ENCODE assay signal across 8 cellular contexts in genomic region chr4:25861422-25861926, GRCh38.
DNase-seq lines count a peak whose midpoint lies in the region; ATAC-seq and TF ChIP-seq lines count a peak whose summit lies in the region.

No MANE protein-coding gene starts in this region.

- peak overlapping the region; percentile 98 for H3K4me2 ChIP-seq in OCI-LY1 (ENCODE audit: low read length)

- no peaks in the 10 kb centered on the region; the same call in 1 of the 2 replicates for H3F3A ChIP-seq in OCI-LY1 (ENCODE audit: insufficient read depth, low read length)

- no peak for ATAC-seq in effector memory CD8-positive, alpha-beta T cell (replicated peaks)
- ATAC-seq in GM18511 (IDR thresholded peaks at IDR 0.05; ENCODE audit: unreplicated experiment) = no peak
- ATAC-seq in HG03025 (IDR thresholded peaks at IDR 0.05; ENCODE audit: low FRiP score, unreplicated experiment) = no peak
- no peak for ATAC-seq in GM21423 (IDR thresholded peaks at IDR 0.05; ENCODE audit: unreplicated experiment)

- H3K36me3 Mint-ChIP-seq in effector memory CD8-positive, alpha-beta T cell (ENCODE audit: insufficient read depth) = peaks cover 18% of the 10 kb centered on the region

- peak overlapping the region; percentile 94 to 95 for H3K27ac Mint-ChIP-seq in effector memory CD8-positive, alpha-beta T cell

- peak overlapping the region; percentile 89 for H3K27ac ChIP-seq in OCI-LY1 (ENCODE audit: low read depth, low read length, poor library complexity, severe bottlenecking)
- H3K27ac ChIP-seq in neutrophil = peak overlapping the region; percentile 74

- no peaks in the 10 kb centered on the region for H4K20me1 ChIP-seq in OCI-LY1 (ENCODE audit: insufficient read depth, low read length)

- no peaks in the 10 kb centered on the region for H3K27me3 ChIP-seq in OCI-LY1 (ENCODE audit: insufficient read depth, low read length)
- H3K27me3 ChIP-seq in neutrophil = peaks cover 27% of the 10 kb centered on the region

- H3K36me3 ChIP-seq in ES-I3 (ENCODE audit: insufficient read depth, low read length) (no peaks in the 10 kb centered on the region), OCI-LY1 (ENCODE audit: insufficient read depth, low read length) (peaks cover 40% of the 10 kb centered on the region), neutrophil (no peaks in the 10 kb centered on the region)

- H3K4me1 ChIP-seq in ES-I3 (ENCODE audit: insufficient read depth, low read length) = peaks cover 33% of the 10 kb centered on the region
- peaks cover 80% of the 10 kb centered on the region for H3K4me1 ChIP-seq in OCI-LY1 (ENCODE audit: insufficient read depth, low read length, severe bottlenecking)
- H3K4me1 ChIP-seq in neutrophil (ENCODE audit: control insufficient read depth in 1 of 2, insufficient read depth in 1 of 2, low read depth in 1 of 2, low read length in 1 of 2) = peaks cover 48 to 61% of the 10 kb centered on the region in 2 experiments

- H3K4me3 Mint-ChIP-seq in effector memory CD8-positive, alpha-beta T cell = peak overlapping the region; percentile 95 to 99

- H3K27me3 Mint-ChIP-seq in effector memory CD8-positive, alpha-beta T cell = no peaks in the 10 kb centered on the region

- DNase-seq in effector memory CD8-positive, alpha-beta T cell = no peak
- no peak for DNase-seq in DMS 273 treated with DMSO at 0.1 percent for 48 hours (lab: John Stamatoyannopoulos, UW)

- H3K4me1 Mint-ChIP-seq in effector memory CD8-positive, alpha-beta T cell (ENCODE audit: low read depth in 2 of 2) = peaks cover 36 to 54% of the 10 kb centered on the region in 2 donors

- H2AFZ ChIP-seq in OCI-LY1 (ENCODE audit: low read length) = no peak overlapping the region

- H3K4me3 ChIP-seq in OCI-LY1 (ENCODE audit: low read depth, low read length, poor library complexity, severe bottlenecking) (peak overlapping the region; percentile 80), neutrophil (ENCODE audit: low read depth in 1 of 2, low read length in 1 of 2) (peak overlapping the region; percentile 61 to 72)

- H3K9ac ChIP-seq in ES-I3 (ENCODE audit: low read depth, low read length) (peak overlapping the region; percentile 55), OCI-LY1 (ENCODE audit: low read length) (peak overlapping the region; percentile 94)

- H3K9me3 ChIP-seq in ES-I3 (ENCODE audit: control insufficient read depth, insufficient read depth, low read length) (no peaks in the 10 kb centered on the region), OCI-LY1 (ENCODE audit: low read length) (no peaks in the 10 kb centered on the region), neutrophil (no peaks in the 10 kb centered on the region)

- TF ChIP-seq CTCF in OCI-LY1 (IDR thresholded peaks at IDR 0.05; ENCODE audit: low read length) (no peak), neutrophil (IDR thresholded peaks at IDR 0.05) (no peak)

- no peaks in the 10 kb centered on the region for H3K9me3 Mint-ChIP-seq in effector memory CD8-positive, alpha-beta T cell

- no peaks in the 10 kb centered on the region for H3K9me2 ChIP-seq in OCI-LY1 (ENCODE audit: low read depth, low read length)

- peaks cover 65% of the 10 kb centered on the region for H3K79me2 ChIP-seq in OCI-LY1 (ENCODE audit: insufficient read depth, low read length)
